In the genomic region with DNA sequence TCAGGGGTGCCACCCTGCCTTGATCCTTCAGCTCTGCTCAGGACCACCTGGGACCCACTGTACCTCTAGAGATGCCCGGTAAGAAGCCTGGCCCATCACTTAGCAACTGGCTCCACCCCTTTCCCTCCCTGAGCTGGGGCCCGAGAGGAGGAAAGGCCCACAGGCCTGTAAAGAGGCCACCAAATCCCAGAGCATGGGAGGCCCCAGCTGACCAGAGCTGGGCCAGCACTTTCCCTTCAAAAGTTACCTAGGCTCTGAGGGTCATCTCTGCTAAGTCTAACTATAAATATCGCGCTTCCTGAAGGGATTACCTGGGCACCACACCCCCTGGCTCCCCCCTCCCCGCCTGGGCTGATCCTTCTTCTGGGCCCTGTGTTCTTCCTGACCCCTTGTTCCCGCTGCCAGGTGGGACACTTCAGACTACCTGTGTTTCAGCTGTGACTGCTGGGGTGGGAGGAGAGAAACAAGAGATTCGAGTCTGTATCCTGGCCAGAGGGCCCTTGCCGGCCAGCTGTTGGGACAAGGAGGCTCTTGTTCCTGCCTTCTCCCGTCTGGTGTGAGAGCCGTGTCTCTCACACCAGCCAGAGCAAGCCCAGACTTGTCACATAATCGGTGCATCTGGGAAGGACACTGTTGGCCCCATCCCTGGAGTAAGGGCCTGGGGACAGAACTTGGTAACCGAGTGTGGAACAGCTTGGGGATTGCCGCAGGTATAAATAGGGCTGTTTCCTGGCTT, we compare ENCODE assay signal across 11 cellular contexts. TPM values are rescaled to one million over a fixed set of nuclear protein-coding genes. Genes with fewer than 3 reads are reported as not detected.
A peak's percentile ranks its signal among the peaks of the same experiment; 100 is the strongest.
DNase-seq lines count a peak whose midpoint lies in the region; ATAC-seq and TF ChIP-seq lines count a peak whose summit lies in the region.
"Had no signal": no experiment of that assay in that cellular context is flagged by ENCODE, and none has a peak within 500 bp of the region (broad histone marks: within the 10 kb centered on the region; RNA-seq: fewer than 3 reads in every experiment).

No MANE protein-coding gene starts in this region.

- no peak for TF ChIP-seq CTCF in HFFc6 (IDR thresholded peaks at IDR 0.05)
- TF ChIP-seq CTCF in breast epithelium (IDR thresholded peaks at IDR 0.05): no peak
- no peak for TF ChIP-seq CTCF in smooth muscle cell (IDR thresholded peaks at IDR 0.05; ENCODE audit: borderline replicate concordance, insufficient read depth, poor library complexity, severe bottlenecking)
- TF ChIP-seq CTCF in colonic mucosa (IDR thresholded peaks at IDR 0.05): no peak
- TF ChIP-seq CTCF in natural killer cell (IDR thresholded peaks at IDR 0.05): no peak

- peak overlapping the region; percentile 76 for H3K4me2 ChIP-seq in smooth muscle cell

- H3K79me2 ChIP-seq in smooth muscle cell (ENCODE audit: low read depth): peaks cover 54% of the 10 kb centered on the region

- H3K9ac ChIP-seq in smooth muscle cell (ENCODE audit: low read depth) (peak overlapping the region; percentile 88), colonic mucosa (ENCODE audit: low read depth in 2 of 2, low read length in 2 of 2) (no peak overlapping the region)

- H3F3A ChIP-seq in smooth muscle cell (ENCODE audit: low read depth): peaks cover 16% of the 10 kb centered on the region

- H3K27ac ChIP-seq in breast epithelium (peak overlapping the region; percentile 84 to 95), smooth muscle cell (ENCODE audit: low read depth) (peak overlapping the region; percentile 97), colonic mucosa (no peak overlapping the region)

- H3K36me3 ChIP-seq in breast epithelium (no peaks in the 10 kb centered on the region), smooth muscle cell (ENCODE audit: low read depth) (no peaks in the 10 kb centered on the region), colonic mucosa (no peaks in the 10 kb centered on the region)
- H3K36me3 ChIP-seq: ascending aorta had no signal

- H4K20me1 ChIP-seq in smooth muscle cell (ENCODE audit: low read depth): peaks cover 3% of the 10 kb centered on the region

- no peak for TF ChIP-seq POLR2A in breast epithelium (IDR thresholded peaks at IDR 0.05)

- 29% methylated on average over 13 of the region's 13 CpGs for WGBS in smooth muscle cell (ENCODE audit: low lambda C conversion rate)

- DNase-seq in HFFc6 (no peak), breast epithelium (ENCODE audit: low spot score in 2 of 2) (peak in 1 of 2 donors; percentile 91), islet precursor cell (peak; percentile 96), smooth muscle cell (lab: John Stamatoyannopoulos, UW; ENCODE audit: unreplicated experiment) (no peak), HUDEP-2 (lab: John Stamatoyannopoulos, UW; ENCODE audit: unreplicated experiment in 76 of 76) (no peak), colonic mucosa (no peak), natural killer cell (no peak)
- no peak for DNase-seq in activated CD4-positive, alpha-beta T cell treated with anti-CD3 and anti-CD28 coated beads, Interleukin-2, amount 50 U/mL, for 48 hours
- DNase-seq: T-helper 9 cell had no signal

- H3K4me1 ChIP-seq in breast epithelium (peaks cover 7 to 10% of the 10 kb centered on the region in 2 donors), smooth muscle cell (ENCODE audit: low read depth) (peaks cover 36% of the 10 kb centered on the region), colonic mucosa (no peaks in the 10 kb centered on the region)

- no peaks in the 10 kb centered on the region for H3K27me3 Mint-ChIP-seq in HFFc6 (ENCODE audit: insufficient read depth)
- peaks cover 0 to 4% of the 10 kb centered on the region in 2 donors for H3K27me3 Mint-ChIP-seq in natural killer cell (ENCODE audit: low read depth in 2 of 2)

- no peak for ATAC-seq in natural killer cell

- H3K9me3 Mint-ChIP-seq in HFFc6: no peaks in the 10 kb centered on the region
- no peaks in the 10 kb centered on the region for H3K9me3 Mint-ChIP-seq in natural killer cell

- H3K4me3 ChIP-seq in breast epithelium: peak overlapping the region in 1 of 3 donors; percentile 46
- no peak overlapping the region for H3K4me3 ChIP-seq in smooth muscle cell
- no peak overlapping the region for H3K4me3 ChIP-seq in colonic mucosa
- H3K4me3 ChIP-seq: ascending aorta had no signal

- H3K4me1 Mint-ChIP-seq in HFFc6 (ENCODE audit: low read depth) (peaks cover 43% of the 10 kb centered on the region), natural killer cell (peaks cover 0 to 4% of the 10 kb centered on the region in 2 donors)

- H3K27me3 ChIP-seq in breast epithelium (no peaks in the 10 kb centered on the region), smooth muscle cell (ENCODE audit: low read depth) (no peaks in the 10 kb centered on the region), colonic mucosa (no peaks in the 10 kb centered on the region)
- H3K27me3 ChIP-seq: ascending aorta had no signal

- H3K27ac Mint-ChIP-seq in HFFc6 (peak overlapping the region; percentile 74), natural killer cell (no peak overlapping the region)

- H3K36me3 Mint-ChIP-seq in HFFc6 (ENCODE audit: low read depth): no peaks in the 10 kb centered on the region
- no peaks in the 10 kb centered on the region for H3K36me3 Mint-ChIP-seq in natural killer cell

- H2AFZ ChIP-seq in smooth muscle cell (ENCODE audit: low read depth): no peak overlapping the region

- intact Hi-C loops in breast epithelium (cut with DNase I; ENCODE audit: low total_unique reads): loop anchor here (10.0 kb wide), 1 partner anchor 85 kb away; no protein-coding TSS in a partner anchor
- intact Hi-C loops in colonic mucosa (cut with DNase I): loop anchor here (5.0 kb wide), 1 partner anchor 87 kb away; no protein-coding TSS in a partner anchor
- intact Hi-C loops in natural killer cell (cut with micrococcal nuclease): no loop called here

- H3K4me3 Mint-ChIP-seq in HFFc6 (no peak overlapping the region), natural killer cell (no peak overlapping the region)

- no peaks in the 10 kb centered on the region for H3K9me3 ChIP-seq in breast epithelium
- H3K9me3 ChIP-seq in smooth muscle cell (replicated peaks; ENCODE audit: low read depth): no peaks in the 10 kb centered on the region
- no peaks in the 10 kb centered on the region for H3K9me3 ChIP-seq in colonic mucosa
- H3K9me3 ChIP-seq: ascending aorta had no signal

RNA-seq across cellular contexts. Expression of a gene that starts 22.8 kb away (rescaled TPM):
- 1 to 10 TPM in 4 of 6 experiments, under 1 TPM in 2; 0.31 to 7.7 (median 6.5) TPM for total RNA-seq in HFFc6 (2021; fragmentation: NEBNext Ultra II Directional; extraction: Animal tissue kit (Norgen Biotek cat#: 25700))
- total RNA-seq in breast epithelium: not detected
- total RNA-seq in smooth muscle cell: not detected in 2 replicates
- 0.30 TPM in 1 of 2 replicates, not detected in the other for polyA plus RNA-seq in smooth muscle cell
- under 1 TPM in 1 of 2 donors, not detected in 1; 0.24 TPM for total RNA-seq in colonic mucosa
- total RNA-seq in natural killer cell: not detected
- total RNA-seq: ascending aorta, liver had no signal
- polyA plus RNA-seq: liver had no signal

RNA-seq across cellular contexts. Expression of a gene that starts 34.4 kb away (rescaled TPM):
- total RNA-seq in HFFc6 (2021; fragmentation: NEBNext Ultra II Directional; extraction: Animal tissue kit (Norgen Biotek cat#: 25700)): under 1 TPM; 0.26 to 0.66 (median 0.46) TPM
- total RNA-seq in breast epithelium (10 to 100 TPM in 1 of 3 donors, 1 to 10 TPM in 2; 1.9 to 11.0 (median 2.3) TPM), smooth muscle cell (not detected in 2 replicates), colonic mucosa (under 1 TPM in 1 of 2 donors, not detected in 1; 0.49 TPM), natural killer cell (not detected)
- 0.10 TPM in 1 of 2 replicates, not detected in the other for polyA plus RNA-seq in smooth muscle cell

RNA-seq across cellular contexts. Expression of a gene that starts 39.8 kb away (rescaled TPM):
- not detected for total RNA-seq in HFFc6 (2021; fragmentation: NEBNext Ultra II Directional; extraction: Animal tissue kit (Norgen Biotek cat#: 25700))
- total RNA-seq in breast epithelium (under 1 TPM in 2 of 3 donors, not detected in 1; 0.32 to 0.33 TPM), smooth muscle cell (not detected in 2 replicates), colonic mucosa (not detected), natural killer cell (under 1 TPM in 1 of 3 donors, not detected in 2; 0.32 TPM)
- not detected in 2 replicates for polyA plus RNA-seq in smooth muscle cell
- total RNA-seq: ascending aorta had no signal

RNA-seq across cellular contexts. Expression of a gene that starts 51.0 kb away (rescaled TPM):
- 10 to 100 TPM; 31.3 to 42.1 (median 34.8) TPM for total RNA-seq in HFFc6 (2021; fragmentation: NEBNext Ultra II Directional; extraction: Animal tissue kit (Norgen Biotek cat#: 25700))
- total RNA-seq in breast epithelium (10 to 100 TPM in 2 of 3 donors, 1 to 10 TPM in 1; 9.9 to 14.7 (median 12.4) TPM), smooth muscle cell (26.5 and 27.1 TPM in 2 replicates), colonic mucosa (1 to 10 TPM; 1.8 to 3.2 TPM), natural killer cell (1 to 10 TPM in 1 of 3 donors, under 1 TPM in 2; 0.70 to 1.1 (median 0.75) TPM)
- polyA plus RNA-seq in smooth muscle cell: 59.9 and 61.5 TPM in 2 replicates

RNA-seq across cellular contexts. Expression of a gene that starts 51.5 kb away (rescaled TPM):
- total RNA-seq in HFFc6 (2021; fragmentation: NEBNext Ultra II Directional; extraction: Animal tissue kit (Norgen Biotek cat#: 25700)): 10 to 100 TPM; 53.8 to 61.2 (median 56.3) TPM
- 100 to 1,000 TPM in 1 of 3 donors, 10 to 100 TPM in 2; 73.0 to 109 (median 78.7) TPM for total RNA-seq in breast epithelium
- 97.9 and 125 TPM in 2 replicates for total RNA-seq in smooth muscle cell
- 76.8 and 81.4 TPM in 2 replicates for polyA plus RNA-seq in smooth muscle cell
- 10 to 100 TPM; 43.7 to 62.2 TPM for total RNA-seq in colonic mucosa
- total RNA-seq in natural killer cell: 10 to 100 TPM; 53.8 to 68.4 (median 61.7) TPM
